Comparison of ENCODE assay signal across 8 cellular contexts in genomic region chr20:32585011-32585518, GRCh38. TPM values are rescaled to one million over a fixed set of nuclear protein-coding genes. Genes with fewer than 3 reads are reported as not detected.
DNase-seq lines count a peak whose midpoint lies in the region; ATAC-seq, FAIRE-seq and TF ChIP-seq lines count a peak whose summit lies in the region.

Gene NOL4L (minus strand): TSS chr20:32585333. CDS start chr20:32584890, 443 bp downstream.

- in situ Hi-C loops in HepG2 (cut with HindIII; ENCODE audit: extremely low pct_ligation_motif_present, low pct_unique_long_range_greater_than_20kb) = no loop called here

- H3K27ac ChIP-seq in DOHH2 (ENCODE audit: low read depth, low read length) = no peak within 1 kb of the TSS
- H3K27ac ChIP-seq in HepG2 (ENCODE audit: extremely low read length, insufficient read depth, low read length) = peak within 1 kb of the TSS; percentile 37

- POLR2A ChIA-PET in HepG2 (lab: Yijun Ruan, JAX) = interaction anchor here (0.8 to 1.9 kb wide), 3 partner anchors 38 to 62 kb away, joined by 4 to 7 read pairs (median 5); no protein-coding TSS in a partner anchor

- DNase-seq in activated CD4-positive, CD25-positive, alpha-beta regulatory T cell treated with anti-CD3 and anti-CD28 coated beads, Interleukin-2, amount 50 U/mL, for 72 hours = peak; percentile 49
- DNase-seq in HepG2 (ENCODE audit: low spot score) = no peak
- DNase-seq in stimulated activated naive B cell treated with anti-CD40 and anti-IgM and Interleukin-4, amounts not matched to agents 10 μg/mL and 1 μg/mL and 100 μg/mL, for 72 hours = no peak
- DNase-seq in HuH-7 (ENCODE audit: low spot score) = no peak

- no TSS peak for BruUV-seq in HepG2 (replicated peaks; lab: Mats Ljungman, UMichigan)

- H3K4me3 Mint-ChIP-seq in dendritic cell treated with granulocyte-macrophage colony-stimulating factor and Interleukin-4, amounts not matched to agents 40 ng/mL and 50 ng/mL, for 4 days = peak within 1 kb of the TSS; percentile 88
- H3K4me3 Mint-ChIP-seq in stimulated activated naive B cell treated with anti-CD40 and anti-IgM and Interleukin-4, amounts not matched to agents 10 μg/mL and 1 μg/mL and 100 μg/mL, for 72 hours = peak within 1 kb of the TSS; percentile 81 to 92

- TF ChIP-seq RAD21 in HepG2 (CRISPR knock-in tag; IDR thresholded peaks at IDR 0.05) = no peak

- H3K27me3 Mint-ChIP-seq in dendritic cell treated with granulocyte-macrophage colony-stimulating factor and Interleukin-4, amounts not matched to agents 40 ng/mL and 50 ng/mL, for 4 days = peaks cover 28% of the 10 kb centered on the region
- H3K27me3 Mint-ChIP-seq in stimulated activated naive B cell treated with anti-CD40 and anti-IgM and Interleukin-4, amounts not matched to agents 10 μg/mL and 1 μg/mL and 100 μg/mL, for 72 hours = peaks cover 28 to 29% of the 10 kb centered on the region in 2 donors

- no peaks in the 10 kb centered on the region for H3K9me3 Mint-ChIP-seq in dendritic cell treated with granulocyte-macrophage colony-stimulating factor and Interleukin-4, amounts not matched to agents 40 ng/mL and 50 ng/mL, for 4 days
- no peaks in the 10 kb centered on the region for H3K9me3 Mint-ChIP-seq in stimulated activated naive B cell treated with anti-CD40 and anti-IgM and Interleukin-4, amounts not matched to agents 10 μg/mL and 1 μg/mL and 100 μg/mL, for 72 hours

- peaks cover 58% of the 10 kb centered on the region for H3K4me1 Mint-ChIP-seq in dendritic cell treated with granulocyte-macrophage colony-stimulating factor and Interleukin-4, amounts not matched to agents 40 ng/mL and 50 ng/mL, for 4 days (ENCODE audit: low read depth)
- H3K4me1 Mint-ChIP-seq in stimulated activated naive B cell treated with anti-CD40 and anti-IgM and Interleukin-4, amounts not matched to agents 10 μg/mL and 1 μg/mL and 100 μg/mL, for 72 hours = peaks cover 28 to 34% of the 10 kb centered on the region in 2 donors

- ATAC-seq in HepG2 (no peak), HG03457 (IDR thresholded peaks at IDR 0.05; ENCODE audit: unreplicated experiment) (no peak)
- ATAC-seq in stimulated activated naive B cell treated with anti-CD40 and anti-IgM and Interleukin-4, amounts not matched to agents 10 μg/mL and 1 μg/mL and 100 μg/mL, for 72 hours (replicated peaks) = peak; percentile 19 to 20

- 3% methylated on average over 51 of the region's 72 CpGs for WGBS in HepG2 (ENCODE audit: low lambda C conversion rate)

- no peaks in the 10 kb centered on the region for H3K9me2 ChIP-seq in DOHH2 (replicated peaks; ENCODE audit: control insufficient read depth, low read length)
- H3K9me2 ChIP-seq in Loucy (replicated peaks; ENCODE audit: low read depth, low read length) = no peaks in the 10 kb centered on the region

- TF ChIP-seq EP300 in HepG2 (IDR thresholded peaks at IDR 0.05; ENCODE audit: low read depth in 2 of 2, low read length in 2 of 2) (no peak), HepG2 (CRISPR knock-in tag; IDR thresholded peaks at IDR 0.05; ENCODE audit: borderline replicate concordance) (no peak)

- H3K79me2 ChIP-seq in DOHH2 (ENCODE audit: control insufficient read depth, low read length) (no peaks in the 10 kb centered on the region), Loucy (ENCODE audit: insufficient read depth, low read length) (peaks cover 38% of the 10 kb centered on the region), HepG2 (ENCODE audit: insufficient read depth, low read length) (peaks cover 14% of the 10 kb centered on the region)

- H3K36me3 ChIP-seq in DOHH2 (ENCODE audit: control insufficient read depth, low read length) (no peaks in the 10 kb centered on the region), Loucy (ENCODE audit: insufficient read depth, low read length) (no peaks in the 10 kb centered on the region), HepG2 (replicated peaks in 1 of 2; ENCODE audit: control insufficient read depth in 1 of 2, insufficient read depth in 2 of 2, low read length in 2 of 2) (no peaks in the 10 kb centered on the region)

- no peak for TF ChIP-seq CTCF in DOHH2 (IDR thresholded peaks at IDR 0.05; ENCODE audit: low read depth, low read length, poor library complexity, severe bottlenecking)
- TF ChIP-seq CTCF in Loucy (conservative IDR thresholded peaks at IDR 0.05; ENCODE audit: low read length) = no peak
- TF ChIP-seq CTCF in HepG2 (CRISPR knock-in tag; IDR thresholded peaks at IDR 0.05) = no peak

- H2AFZ ChIP-seq in Loucy (ENCODE audit: low read length) (no peak within 1 kb of the TSS; the same call in 1 of the 2 replicates), HepG2 (ENCODE audit: low read length) (no peak within 1 kb of the TSS)

- peaks cover 6% of the 10 kb centered on the region for H3K36me3 Mint-ChIP-seq in dendritic cell treated with granulocyte-macrophage colony-stimulating factor and Interleukin-4, amounts not matched to agents 40 ng/mL and 50 ng/mL, for 4 days (ENCODE audit: low read depth)
- H3K36me3 Mint-ChIP-seq in stimulated activated naive B cell treated with anti-CD40 and anti-IgM and Interleukin-4, amounts not matched to agents 10 μg/mL and 1 μg/mL and 100 μg/mL, for 72 hours = no peaks in the 10 kb centered on the region

- FAIRE-seq in HepG2 (lab: Jason Lieb, UNC) = no peak

- peaks cover 39% of the 10 kb centered on the region for H3K27me3 ChIP-seq in DOHH2 (ENCODE audit: control insufficient read depth, low read length)
- no peaks in the 10 kb centered on the region for H3K27me3 ChIP-seq in Loucy (ENCODE audit: insufficient read depth, low read length, poor library complexity, severe bottlenecking)
- H3K27me3 ChIP-seq in HepG2 (ENCODE audit: control insufficient read depth in 1 of 2, insufficient read depth in 2 of 2, low read length in 2 of 2) = peaks cover 17 to 46% of the 10 kb centered on the region in 2 experiments; a peak in 4 of 5 replicates

- H3K4me2 ChIP-seq in DOHH2 (ENCODE audit: low read length) (peak within 1 kb of the TSS; percentile 93), Loucy (ENCODE audit: low read depth, low read length, poor library complexity, severe bottlenecking) (peak within 1 kb of the TSS; percentile 59), HepG2 (ENCODE audit: low read depth, low read length) (peak within 1 kb of the TSS; percentile 88)

- peaks cover 13% of the 10 kb centered on the region; the same call in 1 of the 2 replicates for H3F3A ChIP-seq in DOHH2 (ENCODE audit: control insufficient read depth, insufficient read depth)
- H3F3A ChIP-seq in Loucy (ENCODE audit: low read depth) = peaks cover 17% of the 10 kb centered on the region

- H3K4me3 ChIP-seq in DOHH2 (ENCODE audit: low read length) = peak within 1 kb of the TSS; percentile 81
- H3K4me3 ChIP-seq in Loucy (ENCODE audit: low read length, poor library complexity, severe bottlenecking) = peak within 1 kb of the TSS; percentile 88
- H3K4me3 ChIP-seq in HepG2 (replicated peaks in 1 of 3; ENCODE audit: insufficient read depth in 1 of 3, low read depth in 2 of 3, low read length in 3 of 3) = peak within 1 kb of the TSS; percentile 70 to 97 (median 85)

- peak within 1 kb of the TSS; percentile 49 for H3K27ac Mint-ChIP-seq in dendritic cell treated with granulocyte-macrophage colony-stimulating factor and Interleukin-4, amounts not matched to agents 40 ng/mL and 50 ng/mL, for 4 days
- H3K27ac Mint-ChIP-seq in stimulated activated naive B cell treated with anti-CD40 and anti-IgM and Interleukin-4, amounts not matched to agents 10 μg/mL and 1 μg/mL and 100 μg/mL, for 72 hours = peak within 1 kb of the TSS; percentile 85

- TF ChIP-seq POLR2A in HepG2 (IDR thresholded peaks at IDR 0.05; ENCODE audit: insufficient read depth in 1 of 2, low read depth in 2 of 2, low read length in 2 of 2) = peak in 1 of 2 experiments; percentile 56; a peak in 1 of 4 replicates

- CTCF ChIA-PET in HepG2 (lab: Yijun Ruan, JAX; ENCODE audit: low intra/inter-chr PET ratio, low total read pairs) = no interaction called here

- H3K9ac ChIP-seq in Loucy (ENCODE audit: low read depth, low read length, poor library complexity, severe bottlenecking) (peak within 1 kb of the TSS; percentile 88), HepG2 (ENCODE audit: insufficient read depth, low read depth, low read length) (peak within 1 kb of the TSS; percentile 65)

- H3K4me1 ChIP-seq in DOHH2 (ENCODE audit: control insufficient read depth, low read length) = peaks cover 45% of the 10 kb centered on the region
- H3K4me1 ChIP-seq in Loucy (ENCODE audit: insufficient read depth, low read length, poor library complexity, severe bottlenecking) = peaks cover 49% of the 10 kb centered on the region
- peaks cover 48% of the 10 kb centered on the region for H3K4me1 ChIP-seq in HepG2 (ENCODE audit: insufficient read depth, low read length)

- H4K20me1 ChIP-seq in DOHH2 (ENCODE audit: control insufficient read depth, insufficient read depth, low read depth, low read length) (no peaks in the 10 kb centered on the region), Loucy (ENCODE audit: insufficient read depth, low read length, poor library complexity, severe bottlenecking) (peaks cover 13% of the 10 kb centered on the region), HepG2 (ENCODE audit: insufficient read depth, low read length) (no peaks in the 10 kb centered on the region)

- no peaks in the 10 kb centered on the region for H3K9me3 ChIP-seq in DOHH2 (ENCODE audit: control insufficient read depth, insufficient read depth, low read length)
- H3K9me3 ChIP-seq in Loucy (ENCODE audit: insufficient read depth, low read depth, low read length) = no peaks in the 10 kb centered on the region
- H3K9me3 ChIP-seq in HepG2 (ENCODE audit: low read length) = no peaks in the 10 kb centered on the region

- intact Hi-C loops in dendritic cell treated with granulocyte-macrophage colony-stimulating factor and Interleukin-4, amounts not matched to agents 40 ng/mL and 50 ng/mL, for 4 days (cut with micrococcal nuclease) = no loop called here
- intact Hi-C loops in HepG2 (cut with micrococcal nuclease; ENCODE audit: unreplicated experiment) = no loop called here

RNA-seq across cellular contexts. Expression of gene NOL4L, which starts in this region (rescaled TPM):
- total RNA-seq in HepG2 (2016; rRNA removed; fragmentation: Illumina TruSeq; extraction: Trizol) = 16.6 and 16.9 TPM in 2 replicates
- total RNA-seq in HepG2 (2016; cell fraction: cytosol; rRNA removed; fragmentation: Illumina TruSeq; extraction: Trizol; ENCODE audit: low read depth) = 19.2 and 19.4 TPM in 2 replicates
- 14.6 and 17.1 TPM in 2 replicates for total RNA-seq in HepG2 (2016; cell fraction: insoluble cytoplasmic fraction; rRNA removed; fragmentation: Illumina TruSeq; extraction: Trizol)
- 21.3 and 24.1 TPM in 2 replicates for total RNA-seq in HepG2 (2016; cell fraction: membrane; rRNA removed; fragmentation: Illumina TruSeq; extraction: Trizol)
- 21.2 and 22.3 TPM in 2 replicates for total RNA-seq in HepG2 (2016; cell fraction: nucleus; rRNA removed; fragmentation: Illumina TruSeq; extraction: Trizol)
- 35.4 and 38.7 TPM in 2 replicates for polyA plus RNA-seq in HepG2 (2011; rRNA removed)
- polyA plus RNA-seq in HepG2 (2011; cell fraction: cytosol; rRNA removed) = 16.5 and 20.9 TPM in 2 replicates
- polyA plus RNA-seq in HepG2 (2011; cell fraction: nucleus; rRNA removed) = 91.0 and 107 TPM in 2 replicates
- 36.0 and 39.2 TPM in 2 replicates for polyA plus RNA-seq in HepG2 (2012)
- 35.0 and 39.6 TPM in 2 replicates for polyA plus RNA-seq in HepG2 (2016; cell fraction: cytosol; fragmentation: Illumina TruSeq; extraction: Trizol; ENCODE audit: low read depth)
- polyA plus RNA-seq in HepG2 (2016; cell fraction: insoluble cytoplasmic fraction; fragmentation: Illumina TruSeq; extraction: Trizol; ENCODE audit: low read depth) = 21.6 and 26.9 TPM in 2 replicates
- polyA plus RNA-seq in HepG2 (2016; cell fraction: membrane; fragmentation: Illumina TruSeq; extraction: Trizol; ENCODE audit: low read depth) = 31.2 and 32.6 TPM in 2 replicates
- polyA plus RNA-seq in HepG2 (2016; cell fraction: nucleus; fragmentation: Illumina TruSeq; extraction: Trizol; ENCODE audit: insufficient read depth, low read depth) = 57.5 and 60.6 TPM in 2 replicates
- polyA minus RNA-seq in HepG2 (2011; rRNA and poly(A)+ RNA removed; ENCODE audit: low replicate concordance) = 6.7 and 47.8 TPM in 2 replicates
- 28.0 and 37.6 TPM in 2 replicates for polyA minus RNA-seq in HepG2 (2011; cell fraction: cytosol; rRNA and poly(A)+ RNA removed)
- polyA minus RNA-seq in HepG2 (2011; cell fraction: nucleus; rRNA and poly(A)+ RNA removed) = 30.5 and 30.6 TPM in 2 replicates

Comparison
In these comparisons a context has a peak if more than half of its experiments do, and no peak if none do; other contexts are left out.
1. ATAC-seq: peak in stimulated activated naive B cell treated with anti-CD40 and anti-IgM and Interleukin-4, amounts not matched to agents 10 μg/mL and 1 μg/mL and 100 μg/mL, for 72 hours (2 of 2); none in HepG2 (single experiment) and HG03457 (single experiment).
2. Peak in every context shown above with its lines, with median percentiles within 50 percentile points of each other: H3K4me2 ChIP-seq and H3K4me3 ChIP-seq.